In the genomic region with DNA sequence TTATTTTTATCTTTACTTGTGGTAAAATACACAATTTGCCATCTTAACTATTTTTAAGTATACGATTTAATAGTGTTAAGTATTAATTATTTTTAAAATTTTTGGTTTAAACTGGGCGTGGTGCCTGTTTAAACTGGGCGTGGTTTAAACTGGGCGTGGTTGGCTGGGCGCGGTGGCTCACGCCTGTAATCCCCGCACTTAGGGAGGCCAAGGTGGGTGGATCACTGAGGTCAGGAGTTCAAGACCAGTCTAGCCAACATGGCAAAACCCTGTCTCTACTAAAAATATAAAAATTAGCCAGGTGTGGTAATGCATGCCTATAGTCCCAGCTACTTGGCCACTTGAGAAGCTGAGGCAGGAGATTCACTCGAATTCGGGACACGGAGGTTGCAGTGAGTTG, we compare ENCODE assay signal across 37 cellular contexts. TPM values are rescaled to one million over a fixed set of nuclear protein-coding genes. Genes with fewer than 3 reads are reported as not detected.
"Had no signal": no experiment of that assay in that cellular context is flagged by ENCODE, and none has a peak within 500 bp of the region (broad histone marks: within the 10 kb centered on the region; RNA-seq: fewer than 3 reads in every experiment).

No MANE protein-coding gene starts in this region.

- H3K4me3 ChIP-seq: MG63 had no signal

- H3K27me3 ChIP-seq: MG63 had no signal

- H3K36me3 ChIP-seq: MG63 had no signal

- H3K9me3 ChIP-seq: MG63 had no signal

- DNase-seq: Kasumi-1, MG63, MM.1S, MV-4-11, NCI-H1048, NCI-H1092, NCI-H1092 treated with DMSO at 0.1 percent for 48 hours, NCI-H1105, NCI-H1105 treated with DMSO at 0.1 percent for 48 hours, NCI-H1417, NCI-H1417 treated with DMSO at 0.1 percent for 48 hours, NCI-H1436, NCI-H1436 treated with DMSO at 0.1 percent for 48 hours, NCI-H146, NCI-H1694, NCI-H1694 treated with DMSO at 0.1 percent for 48 hours, NCI-H187, NCI-H187 treated with DMSO at 0.1 percent for 48 hours, NCI-H1930, NCI-H2029, NCI-H2029 treated with DMSO at 0.1 percent for 48 hours, NCI-H2081, NCI-H2081 treated with DMSO at 0.1 percent for 48 hours, NCI-H2107, NCI-H2171, NCI-H2171 treated with DMSO at 0.1 percent for 48 hours, NCI-H2227 treated with DMSO at 0.1 percent for 48 hours, NCI-H226, NCI-H345, NCI-H446, NCI-H446 treated with DMSO at 0.1 percent for 48 hours, NCI-H510A, NCI-H510A treated with DMSO at 0.1 percent for 48 hours, NCI-H524, NCI-H524 treated with DMSO at 0.1 percent for 48 hours had no signal

RNA-seq across cellular contexts. Expression of a gene that starts 37.3 kb away (rescaled TPM):
- total RNA-seq: M059J, MCF 10A had no signal
